24 cellular contexts compared by ENCODE assay signal in the genomic region with DNA sequence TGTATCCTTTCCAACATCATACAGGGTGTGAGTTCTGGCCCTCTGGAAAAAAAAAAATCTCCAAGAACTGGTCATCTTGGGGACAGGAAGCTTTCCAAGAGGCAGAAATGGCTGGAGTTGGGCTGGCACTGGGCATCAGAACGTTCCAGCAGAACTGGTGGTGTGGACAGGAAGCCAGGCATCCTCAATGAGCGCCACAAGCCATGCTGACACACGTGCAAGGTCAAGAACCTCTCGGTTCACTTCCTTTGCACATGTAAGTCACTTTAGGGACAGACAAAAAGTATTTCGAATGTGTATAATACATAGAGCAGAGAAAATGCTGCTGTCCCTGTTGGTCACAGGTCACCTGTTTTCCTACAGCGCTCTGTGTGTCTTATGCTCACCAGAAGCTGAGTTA.
"Had no signal": no experiment of that assay in that cellular context is flagged by ENCODE, and none has a peak within 500 bp of the region (broad histone marks: within the 10 kb centered on the region; RNA-seq: fewer than 3 reads in every experiment).

No MANE protein-coding gene starts in this region.

- H3K9me3 Mint-ChIP-seq: immature natural killer cell, mesothelial cell of epicardium, naive B cell, natural killer cell, nephron progenitor cell, neural progenitor cell had no signal

- H3K4me3 Mint-ChIP-seq: immature natural killer cell; mesothelial cell of epicardium; natural killer cell; nephron progenitor cell; neural progenitor cell; stimulated activated naive B cell treated with anti-CD40 and anti-IgM and Interleukin-4, amounts not matched to agents 10 μg/mL and 1 μg/mL and 100 μg/mL, for 72 hours had no signal

- H3K4me1 Mint-ChIP-seq: immature natural killer cell had no signal

- H3K36me3 Mint-ChIP-seq: immature natural killer cell; mesothelial cell of epicardium; naive B cell; natural killer cell; neural progenitor cell; stimulated activated naive B cell treated with anti-CD40 and anti-IgM and Interleukin-4, amounts not matched to agents 10 μg/mL and 1 μg/mL and 100 μg/mL, for 72 hours had no signal

- H3K27me3 Mint-ChIP-seq: progenitor cell of endocrine pancreas; stimulated activated naive B cell treated with anti-CD40 and anti-IgM and Interleukin-4, amounts not matched to agents 10 μg/mL and 1 μg/mL and 100 μg/mL, for 72 hours had no signal

- H3K27ac Mint-ChIP-seq: immature natural killer cell; mesothelial cell of epicardium; natural killer cell; nephron progenitor cell; neural progenitor cell; progenitor cell of endocrine pancreas; stimulated activated naive B cell treated with anti-CD40 and anti-IgM and Interleukin-4, amounts not matched to agents 10 μg/mL and 1 μg/mL and 100 μg/mL, for 72 hours had no signal

- DNase-seq: hypothalamus; immature natural killer cell; left ventricle myocardium inferior; mesendoderm; naive B cell; natural killer cell; nephron progenitor cell; occipital lobe; ovary; sigmoid colon; small intestine; spleen; stimulated activated CD4-positive, alpha-beta T cell treated with anti-CD3 and anti-CD28 coated beads, Interleukin-2, amount 100 ng/mL, for 48 hours; stimulated activated CD4-positive, alpha-beta T cell treated with anti-CD3 and anti-CD28 coated beads, Interleukin-4, amount 100 ng/mL, for 4 hours; stimulated activated naive B cell treated with anti-CD40 and anti-IgM and Interleukin-4, amounts not matched to agents 10 μg/mL and 1 μg/mL and 100 μg/mL, for 72 hours; stimulated activated naive CD8-positive, alpha-beta T cell treated with anti-CD3 and anti-CD28 coated beads, Interleukin-15, Interleukin-2, amounts not matched to agents 100 U/mL and 50 U/mL, for 24 hours; stomach; testis; thyroid gland; transverse colon; upper lobe of left lung had no signal
